9 cellular contexts compared by ENCODE assay signal in genomic region chr2:17538844-17539554, GRCh38. TPM values are rescaled to one million over a fixed set of nuclear protein-coding genes. Genes with fewer than 3 reads are reported as not detected.
DNase-seq lines count a peak whose midpoint lies in the region; ATAC-seq and TF ChIP-seq lines count a peak whose summit lies in the region.
"Had no signal": no experiment of that assay in that cellular context is flagged by ENCODE, and none has a peak within 500 bp of the region (broad histone marks: within the 10 kb centered on the region; RNA-seq: fewer than 3 reads in every experiment).

No MANE protein-coding gene starts in this region.

- 4 to 14% methylated on average over 10 to 52 of the region's 52 CpGs for WGBS in endodermal cell (ENCODE audit: insufficient coverage in 1 of 2, insufficient read length in 1 of 2), 2 experiments

- no peak overlapping the region for H3K27ac Mint-ChIP-seq in endodermal cell
- H3K27ac Mint-ChIP-seq in memory B cell, result no peak overlapping the region
- H3K27ac Mint-ChIP-seq: T-helper 1 cell treated with Interleukin-12 subunit alpha and Interleukin-12 subunit beta and Interleukin-4 antibody, amounts not matched to agents 30 μg/mL and 1 μg/mL, for 36 hours had no signal

- no peaks in the 10 kb centered on the region for H3K9me3 ChIP-seq in endodermal cell (ENCODE audit: control insufficient read depth, low read length)

- no peaks in the 10 kb centered on the region for H3K36me3 Mint-ChIP-seq in endodermal cell (ENCODE audit: low read depth)
- H3K36me3 Mint-ChIP-seq in memory B cell, result no peaks in the 10 kb centered on the region

- H3K27me3 ChIP-seq in GM06990 (replicated peaks; ENCODE audit: control insufficient read depth, insufficient read depth, low read length), result peaks cover 2% of the 10 kb centered on the region
- peaks cover 83% of the 10 kb centered on the region for H3K27me3 ChIP-seq in endodermal cell (ENCODE audit: control insufficient read depth, insufficient read depth, low read length, poor library complexity, severe bottlenecking)

- H3K4me3 ChIP-seq in GM06990 (replicated peaks; ENCODE audit: low read depth, low read length), result peak overlapping the region; percentile 46
- peak overlapping the region; percentile 85 for H3K4me3 ChIP-seq in endodermal cell (ENCODE audit: low read length)

- H3K4me3 Mint-ChIP-seq in endodermal cell (peak overlapping the region; percentile 68), memory B cell (peak overlapping the region; percentile 40)
- H3K4me3 Mint-ChIP-seq: T-helper 1 cell treated with Interleukin-12 subunit alpha and Interleukin-12 subunit beta and Interleukin-4 antibody, amounts not matched to agents 30 μg/mL and 1 μg/mL, for 36 hours had no signal

- ATAC-seq in HG02642 (IDR thresholded peaks at IDR 0.05; ENCODE audit: poor library complexity, unreplicated experiment) (peak; percentile 58), memory B cell (ENCODE audit: low read depth) (no peak)

- TF ChIP-seq CTCF in GM06990 (IDR thresholded peaks at IDR 0.05; ENCODE audit: insufficient read depth, low read length, poor library complexity, severe bottlenecking) (no peak), endodermal cell (conservative IDR thresholded peaks at IDR 0.05) (no peak)

- no peak overlapping the region for H3K9ac ChIP-seq in endodermal cell (ENCODE audit: extremely low read depth, low read length, poor library complexity, severe bottlenecking)

- peaks cover 8% of the 10 kb centered on the region for H3K4me1 ChIP-seq in endodermal cell (ENCODE audit: control insufficient read depth, insufficient read depth, low read length)

- H3K9me3 Mint-ChIP-seq in endodermal cell (no peaks in the 10 kb centered on the region), memory B cell (no peaks in the 10 kb centered on the region)

- peaks cover 22% of the 10 kb centered on the region for H3K4me1 Mint-ChIP-seq in endodermal cell
- peaks cover 13% of the 10 kb centered on the region for H3K4me1 Mint-ChIP-seq in memory B cell

- DNase-seq in GM06990 (ENCODE audit: extremely low read depth, insufficient read length) (peak; percentile 59), NCI-H526 (lab: John Stamatoyannopoulos, UW) (peak; percentile 70 to 92), endodermal cell (peak; percentile 88), memory B cell (ENCODE audit: low spot score in 2 of 2) (no peak), NCI-H2107 (lab: John Stamatoyannopoulos, UW) (no peak), activated T-cell treated with anti-CD3 and anti-CD28 coated beads for 4 hours (no peak), HuH-7.5 (ENCODE audit: low spot score) (no peak)

- H3K36me3 ChIP-seq in GM06990 (ENCODE audit: control insufficient read depth, insufficient read depth, low read length), result no peaks in the 10 kb centered on the region
- H3K36me3 ChIP-seq in endodermal cell (ENCODE audit: control insufficient read depth, insufficient read depth, low read length), result no peaks in the 10 kb centered on the region

- H3K27me3 Mint-ChIP-seq in endodermal cell (ENCODE audit: insufficient read depth) (peaks cover 75% of the 10 kb centered on the region), memory B cell (peaks cover 36% of the 10 kb centered on the region)

- no peak overlapping the region for H3K27ac ChIP-seq in endodermal cell (ENCODE audit: low read depth, low read length)

RNA-seq across cellular contexts. Expression of gene VSNL1, which starts 1.5 kb away (rescaled TPM):
- total RNA-seq in endodermal cell, result 1 to 10 TPM; 1.4 to 3.3 TPM
- polyA plus RNA-seq in endodermal cell (2013, experiment 1 of 2), result 4.5 TPM
- polyA plus RNA-seq in endodermal cell (2013, experiment 2 of 2), result 2.8 TPM

RNA-seq across cellular contexts. Expression of gene RAD51AP2, which starts 20.8 kb away (rescaled TPM):
- under 1 TPM in 1 of 2 donors, not detected in 1; 0.18 TPM for total RNA-seq in endodermal cell
- polyA plus RNA-seq in endodermal cell (2013, experiment 1 of 2), result 0.07 TPM
- polyA plus RNA-seq in endodermal cell (2013, experiment 2 of 2), result 0.12 TPM

Comparison
In these comparisons a context has a peak if more than half of its experiments do, and no peak if none do; other contexts are left out.
1. DNase-seq: peak in GM06990 (single experiment), NCI-H526 (2 of 2) and endodermal cell (single experiment); none in memory B cell (0 of 2), NCI-H2107 (single experiment), activated T-cell treated with anti-CD3 and anti-CD28 coated beads for 4 hours (single experiment) and HuH-7.5 (single experiment).